13 cellular contexts compared by ENCODE assay signal in the genomic region with DNA sequence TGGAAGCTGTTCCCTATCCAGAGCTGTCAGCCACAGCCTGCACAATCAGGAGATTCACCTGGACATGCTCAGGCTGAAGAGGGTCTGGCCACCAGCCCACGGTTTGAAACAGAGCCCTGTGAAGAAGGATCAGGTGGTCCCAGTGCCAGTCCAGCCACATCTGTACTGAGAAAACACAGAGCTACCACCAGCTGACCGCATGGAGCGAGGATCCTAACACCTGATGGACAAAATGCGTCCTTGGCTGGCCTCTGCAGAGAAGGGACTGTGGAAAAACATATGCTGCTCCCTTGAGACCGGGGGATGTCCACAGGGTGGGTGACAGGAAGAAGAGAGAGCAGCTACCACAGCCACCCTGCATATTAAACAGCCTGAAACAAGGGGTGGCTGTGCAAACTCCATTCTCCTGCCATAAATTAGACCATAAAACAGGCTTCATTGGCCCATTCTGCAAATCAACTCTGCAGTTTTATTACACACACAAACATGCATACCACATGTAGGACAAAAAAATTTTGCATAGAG.
DNase-seq lines count a peak whose midpoint lies in the region; ATAC-seq and TF ChIP-seq lines count a peak whose summit lies in the region.
"Had no signal": no experiment of that assay in that cellular context is flagged by ENCODE, and none has a peak within 500 bp of the region (broad histone marks: within the 10 kb centered on the region; RNA-seq: fewer than 3 reads in every experiment).

No MANE protein-coding gene starts in this region.

- H3K27me3 ChIP-seq in spleen (replicated peaks in 1 of 7) = no peaks in the 10 kb centered on the region

- no peak overlapping the region for H3K4me3 Mint-ChIP-seq in activated CD4-positive, alpha-beta memory T cell treated with anti-CD3 and anti-CD28 coated beads, Interleukin-2, amount 10 ng/mL, durations not matched to agents 7 days and 5 days
- no peak overlapping the region for H3K4me3 Mint-ChIP-seq in activated CD4-positive, alpha-beta memory T cell treated with anti-CD3 and anti-CD28 coated beads for 36 hours
- no peak overlapping the region for H3K4me3 Mint-ChIP-seq in activated naive CD8-positive, alpha-beta T cell treated with anti-CD3 and anti-CD28 coated beads for 36 hours

- intact Hi-C loops in activated CD4-positive, alpha-beta memory T cell treated with anti-CD3 and anti-CD28 coated beads for 36 hours (cut with micrococcal nuclease) = no loop called here
- intact Hi-C loops in spleen (cut with DNase I; ENCODE audit: low total_unique reads) = no loop called here

- TF ChIP-seq CTCF in spleen (IDR thresholded peaks at IDR 0.05 in 8 of 11, conservative IDR thresholded peaks at IDR 0.05 in 3 of 11) = no peak

- peak; percentile 27 for ATAC-seq in HG02642 (IDR thresholded peaks at IDR 0.05; ENCODE audit: poor library complexity, unreplicated experiment)
- no peak for ATAC-seq in GM19452 (IDR thresholded peaks at IDR 0.05; ENCODE audit: unreplicated experiment)

- H3K4me3 ChIP-seq in spleen = peak overlapping the region in 1 of 8 donors; percentile 24
- H3K4me3 ChIP-seq: PC-9 had no signal

- H3K27ac Mint-ChIP-seq in activated CD4-positive, alpha-beta memory T cell treated with anti-CD3 and anti-CD28 coated beads, Interleukin-2, amount 10 ng/mL, durations not matched to agents 7 days and 5 days = peak overlapping the region; percentile 44
- H3K27ac Mint-ChIP-seq in activated CD4-positive, alpha-beta memory T cell treated with anti-CD3 and anti-CD28 coated beads for 36 hours = no peak overlapping the region
- H3K27ac Mint-ChIP-seq in activated naive CD8-positive, alpha-beta T cell treated with anti-CD3 and anti-CD28 coated beads for 36 hours = peak overlapping the region; percentile 65

- WGBS in spleen, 5 donors = 70 to 77% (median 74%) methylated on average over 5 of the region's 5 CpGs

- DNase-seq in activated CD4-positive, alpha-beta memory T cell treated with anti-CD3 and anti-CD28 coated beads, Interleukin-2, amount 10 ng/mL, durations not matched to agents 7 days and 5 days = no peak
- no peak for DNase-seq in activated CD4-positive, alpha-beta memory T cell treated with anti-CD3 and anti-CD28 coated beads for 36 hours
- no peak for DNase-seq in activated naive CD8-positive, alpha-beta T cell treated with anti-CD3 and anti-CD28 coated beads for 36 hours
- DNase-seq in spleen = peak; percentile 55
- no peak for DNase-seq in hippocampal formation (lab: John Stamatoyannopoulos, UW)
- DNase-seq in NOMO-1 treated with DMSO at 0.1 percent for 48 hours (lab: John Stamatoyannopoulos, UW; ENCODE audit: unreplicated experiment) = no peak
- DNase-seq: mesenchymal stem cell, PC-9, T-helper 9 cell had no signal

- H3K36me3 Mint-ChIP-seq in activated CD4-positive, alpha-beta memory T cell treated with anti-CD3 and anti-CD28 coated beads, Interleukin-2, amount 10 ng/mL, durations not matched to agents 7 days and 5 days (ENCODE audit: low read depth) = peaks cover 59% of the 10 kb centered on the region
- peaks cover 6% of the 10 kb centered on the region for H3K36me3 Mint-ChIP-seq in activated CD4-positive, alpha-beta memory T cell treated with anti-CD3 and anti-CD28 coated beads for 36 hours
- H3K36me3 Mint-ChIP-seq in activated naive CD8-positive, alpha-beta T cell treated with anti-CD3 and anti-CD28 coated beads for 36 hours = peaks cover 44% of the 10 kb centered on the region

- H3K9me3 Mint-ChIP-seq in activated CD4-positive, alpha-beta memory T cell treated with anti-CD3 and anti-CD28 coated beads, Interleukin-2, amount 10 ng/mL, durations not matched to agents 7 days and 5 days = no peaks in the 10 kb centered on the region
- H3K9me3 Mint-ChIP-seq in activated CD4-positive, alpha-beta memory T cell treated with anti-CD3 and anti-CD28 coated beads for 36 hours = no peaks in the 10 kb centered on the region
- no peaks in the 10 kb centered on the region for H3K9me3 Mint-ChIP-seq in activated naive CD8-positive, alpha-beta T cell treated with anti-CD3 and anti-CD28 coated beads for 36 hours

- no peaks in the 10 kb centered on the region for H3K36me3 ChIP-seq in spleen

- POLR2A ChIA-PET in activated CD4-positive, alpha-beta memory T cell treated with anti-CD3 and anti-CD28 coated beads, Interleukin-2, amount 10 ng/mL, durations not matched to agents 7 days and 5 days (lab: Charles Lee) = interaction anchor here (0.9 to 1.9 kb wide), 4 partner anchors 9 to 136 kb away, joined by 3 to 6 read pairs (median 4); no protein-coding TSS in a partner anchor
- POLR2A ChIA-PET in activated CD4-positive, alpha-beta memory T cell treated with anti-CD3 and anti-CD28 coated beads for 36 hours (lab: Charles Lee) = interaction anchor here (1.5 to 1.9 kb wide), 2 partner anchors 7 to 135 kb away, joined by 4 to 5 read pairs; no protein-coding TSS in a partner anchor

- H3K27ac ChIP-seq in spleen = peak overlapping the region in 2 of 8 donors; percentile 4 to 74
- H3K27ac ChIP-seq: HL-60, parathyroid adenoma, PC-9 had no signal

- TF ChIP-seq POLR2A in spleen (IDR thresholded peaks at IDR 0.05) = no peak

- peaks cover 22 to 100% (median 78%) of the 10 kb centered on the region in 6 donors for H3K4me1 ChIP-seq in spleen

- H3K9me3 ChIP-seq in spleen = no peaks in the 10 kb centered on the region

- CTCF ChIA-PET in activated CD4-positive, alpha-beta memory T cell treated with anti-CD3 and anti-CD28 coated beads, Interleukin-2, amount 10 ng/mL, durations not matched to agents 7 days and 5 days (lab: Charles Lee) = no interaction called here
- CTCF ChIA-PET in activated CD4-positive, alpha-beta memory T cell treated with anti-CD3 and anti-CD28 coated beads for 36 hours (lab: Charles Lee) = interaction anchor here (1.2 to 1.7 kb wide), 3 partner anchors 14 to 146 kb away, joined by 3 to 6 read pairs (median 6); no protein-coding TSS in a partner anchor

- H3K27me3 Mint-ChIP-seq in activated CD4-positive, alpha-beta memory T cell treated with anti-CD3 and anti-CD28 coated beads, Interleukin-2, amount 10 ng/mL, durations not matched to agents 7 days and 5 days = no peaks in the 10 kb centered on the region
- H3K27me3 Mint-ChIP-seq in activated CD4-positive, alpha-beta memory T cell treated with anti-CD3 and anti-CD28 coated beads for 36 hours = no peaks in the 10 kb centered on the region
- no peaks in the 10 kb centered on the region for H3K27me3 Mint-ChIP-seq in activated naive CD8-positive, alpha-beta T cell treated with anti-CD3 and anti-CD28 coated beads for 36 hours

- H3K4me1 Mint-ChIP-seq in activated CD4-positive, alpha-beta memory T cell treated with anti-CD3 and anti-CD28 coated beads, Interleukin-2, amount 10 ng/mL, durations not matched to agents 7 days and 5 days = peaks cover 66% of the 10 kb centered on the region
- peaks cover 88% of the 10 kb centered on the region for H3K4me1 Mint-ChIP-seq in activated CD4-positive, alpha-beta memory T cell treated with anti-CD3 and anti-CD28 coated beads for 36 hours (ENCODE audit: low read depth)
- H3K4me1 Mint-ChIP-seq in activated naive CD8-positive, alpha-beta T cell treated with anti-CD3 and anti-CD28 coated beads for 36 hours = peaks cover 72% of the 10 kb centered on the region
